ENCODE assay signal across 2 cellular contexts in the genomic region with DNA sequence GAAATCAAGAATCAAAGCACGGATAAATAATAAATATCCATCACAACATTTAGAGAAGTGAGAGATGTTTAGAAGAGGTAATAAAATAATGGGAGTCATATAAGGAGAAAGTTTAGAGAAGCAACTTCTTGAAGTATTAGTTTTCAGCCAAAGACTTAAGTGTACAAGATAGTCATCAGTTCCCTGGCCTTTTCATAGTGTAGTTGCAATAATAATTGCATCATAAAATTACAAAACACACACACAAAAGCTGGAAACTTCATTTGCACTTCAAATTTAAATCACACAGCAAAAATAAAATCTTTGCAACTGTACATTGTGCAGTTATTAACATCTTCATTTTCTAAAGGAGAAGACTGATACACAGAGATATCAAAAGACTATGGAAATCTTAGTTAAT.
TF ChIP-seq lines count a peak whose summit lies in the region.

No MANE protein-coding gene starts in this region.

TF ChIP-seq in SK-N-SH, 30 proteins besides CTCF, POLR2A, EP300 and RAD21 (continued from another document):
- TF ChIP-seq, protein P1, sequence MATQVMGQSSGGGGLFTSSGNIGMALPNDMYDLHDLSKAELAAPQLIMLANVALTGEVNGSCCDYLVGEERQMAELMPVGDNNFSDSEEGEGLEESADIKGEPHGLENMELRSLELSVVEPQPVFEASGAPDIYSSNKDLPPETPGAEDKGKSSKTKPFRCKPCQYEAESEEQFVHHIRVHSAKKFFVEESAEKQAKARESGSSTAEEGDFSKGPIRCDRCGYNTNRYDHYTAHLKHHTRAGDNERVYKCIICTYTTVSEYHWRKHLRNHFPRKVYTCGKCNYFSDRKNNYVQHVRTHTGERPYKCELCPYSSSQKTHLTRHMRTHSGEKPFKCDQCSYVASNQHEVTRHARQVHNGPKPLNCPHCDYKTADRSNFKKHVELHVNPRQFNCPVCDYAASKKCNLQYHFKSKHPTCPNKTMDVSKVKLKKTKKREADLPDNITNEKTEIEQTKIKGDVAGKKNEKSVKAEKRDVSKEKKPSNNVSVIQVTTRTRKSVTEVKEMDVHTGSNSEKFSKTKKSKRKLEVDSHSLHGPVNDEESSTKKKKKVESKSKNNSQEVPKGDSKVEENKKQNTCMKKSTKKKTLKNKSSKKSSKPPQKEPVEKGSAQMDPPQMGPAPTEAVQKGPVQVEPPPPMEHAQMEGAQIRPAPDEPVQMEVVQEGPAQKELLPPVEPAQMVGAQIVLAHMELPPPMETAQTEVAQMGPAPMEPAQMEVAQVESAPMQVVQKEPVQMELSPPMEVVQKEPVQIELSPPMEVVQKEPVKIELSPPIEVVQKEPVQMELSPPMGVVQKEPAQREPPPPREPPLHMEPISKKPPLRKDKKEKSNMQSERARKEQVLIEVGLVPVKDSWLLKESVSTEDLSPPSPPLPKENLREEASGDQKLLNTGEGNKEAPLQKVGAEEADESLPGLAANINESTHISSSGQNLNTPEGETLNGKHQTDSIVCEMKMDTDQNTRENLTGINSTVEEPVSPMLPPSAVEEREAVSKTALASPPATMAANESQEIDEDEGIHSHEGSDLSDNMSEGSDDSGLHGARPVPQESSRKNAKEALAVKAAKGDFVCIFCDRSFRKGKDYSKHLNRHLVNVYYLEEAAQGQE (IDR thresholded peaks at IDR 0.05; ENCODE audit: low read depth, low read length), result no peak
- TF ChIP-seq GATA2 (CRISPR knock-in tag; IDR thresholded peaks at IDR 0.05), result no peak
- TF ChIP-seq, protein P2, sequence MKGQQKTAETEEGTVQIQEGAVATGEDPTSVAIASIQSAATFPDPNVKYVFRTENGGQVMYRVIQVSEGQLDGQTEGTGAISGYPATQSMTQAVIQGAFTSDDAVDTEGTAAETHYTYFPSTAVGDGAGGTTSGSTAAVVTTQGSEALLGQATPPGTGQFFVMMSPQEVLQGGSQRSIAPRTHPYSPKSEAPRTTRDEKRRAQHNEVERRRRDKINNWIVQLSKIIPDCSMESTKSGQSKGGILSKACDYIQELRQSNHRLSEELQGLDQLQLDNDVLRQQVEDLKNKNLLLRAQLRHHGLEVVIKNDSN (IDR thresholded peaks at IDR 0.05; ENCODE audit: borderline replicate concordance, low read depth), result no peak
- no peak for TF ChIP-seq RFX5 (IDR thresholded peaks at IDR 0.05; ENCODE audit: low read length)
- TF ChIP-seq POLR2AphosphoS5 (IDR thresholded peaks at IDR 0.05; ENCODE audit: low read depth, low read length), result no peak
- no peak for TF ChIP-seq GABPA (IDR thresholded peaks at IDR 0.05; ENCODE audit: low read depth)
- TF ChIP-seq ELF1 (IDR thresholded peaks at IDR 0.05), result no peak

TF ChIP-seq in SK-N-SH treated with all-trans-retinoic acid at 6 μM for 48 hours, 23 proteins besides CTCF, POLR2A, EP300 and RAD21 (continued from another document):
- TF ChIP-seq, protein P3, sequence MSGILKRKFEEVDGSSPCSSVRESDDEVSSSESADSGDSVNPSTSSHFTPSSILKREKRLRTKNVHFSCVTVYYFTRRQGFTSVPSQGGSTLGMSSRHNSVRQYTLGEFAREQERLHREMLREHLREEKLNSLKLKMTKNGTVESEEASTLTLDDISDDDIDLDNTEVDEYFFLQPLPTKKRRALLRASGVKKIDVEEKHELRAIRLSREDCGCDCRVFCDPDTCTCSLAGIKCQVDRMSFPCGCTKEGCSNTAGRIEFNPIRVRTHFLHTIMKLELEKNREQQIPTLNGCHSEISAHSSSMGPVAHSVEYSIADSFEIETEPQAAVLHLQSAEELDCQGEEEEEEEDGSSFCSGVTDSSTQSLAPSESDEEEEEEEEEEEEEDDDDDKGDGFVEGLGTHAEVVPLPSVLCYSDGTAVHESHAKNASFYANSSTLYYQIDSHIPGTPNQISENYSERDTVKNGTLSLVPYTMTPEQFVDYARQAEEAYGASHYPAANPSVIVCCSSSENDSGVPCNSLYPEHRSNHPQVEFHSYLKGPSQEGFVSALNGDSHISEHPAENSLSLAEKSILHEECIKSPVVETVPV (CRISPR knock-in tag; IDR thresholded peaks at IDR 0.05), result no peak
- no peak for TF ChIP-seq RARB (CRISPR knock-in tag; IDR thresholded peaks at IDR 0.05)
- no peak for TF ChIP-seq BACH2 (CRISPR knock-in tag; IDR thresholded peaks at IDR 0.05; ENCODE audit: borderline replicate concordance)
- no peak for TF ChIP-seq ZNF70 (CRISPR knock-in tag; IDR thresholded peaks at IDR 0.05)
- TF ChIP-seq ISL1 (CRISPR knock-in tag; IDR thresholded peaks at IDR 0.05), result no peak
- TF ChIP-seq ARNTL (CRISPR knock-in tag; IDR thresholded peaks at IDR 0.05; ENCODE audit: borderline replicate concordance, low read depth), result no peak
- TF ChIP-seq ESRRG (CRISPR knock-in tag; IDR thresholded peaks at IDR 0.05), result no peak
- TF ChIP-seq ZNF565 (CRISPR knock-in tag; conservative IDR thresholded peaks at IDR 0.05; ENCODE audit: low read depth), result no peak
